Comparison of ENCODE assay signal across 22 cellular contexts in the genomic region with DNA sequence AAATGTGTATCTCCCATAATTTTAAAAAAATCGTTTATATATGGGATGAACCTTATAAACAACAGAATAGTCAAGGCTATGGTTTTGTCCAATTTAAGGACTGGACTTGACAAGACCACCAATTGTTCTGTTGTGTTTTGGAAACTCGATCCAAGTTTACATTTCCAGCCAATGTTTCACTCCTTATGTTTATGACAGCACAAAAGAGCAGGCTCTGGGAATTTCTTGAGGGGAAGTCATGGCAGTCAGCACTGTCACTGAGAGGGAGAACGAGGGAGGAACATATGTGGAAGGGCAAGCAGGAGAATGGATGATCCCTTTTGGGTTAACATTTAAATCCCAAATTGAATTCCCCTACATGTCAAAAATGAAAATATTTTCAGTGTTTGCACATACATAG.
DNase-seq lines count a peak whose midpoint lies in the region; ATAC-seq, FAIRE-seq and TF ChIP-seq lines count a peak whose summit lies in the region.
"Had no signal": no experiment of that assay in that cellular context is flagged by ENCODE, and none has a peak within 500 bp of the region (broad histone marks: within the 10 kb centered on the region; RNA-seq: fewer than 3 reads in every experiment).

No MANE protein-coding gene starts in this region.

- H3K27ac Mint-ChIP-seq in mesothelial cell of epicardium: peak overlapping the region; percentile 17
- H3K27ac Mint-ChIP-seq: B cell; CD8-positive, alpha-beta T cell; HFFc6 had no signal

- H3K4me3 ChIP-seq in SJSA1 (no peak overlapping the region), osteoblast (ENCODE audit: insufficient read depth, low read length) (no peak overlapping the region)
- H3K4me3 ChIP-seq: BLaER1 treated with 17β-estradiol and CSF1 and Interleukin-3, amounts not matched to agents 10 nM and 100 nM; GM12878; GM23338 had no signal

- H3K27me3 ChIP-seq in SJSA1 (replicated peaks) (no peaks in the 10 kb centered on the region), osteoblast (ENCODE audit: insufficient read depth, low read length) (no peaks in the 10 kb centered on the region)
- H3K27me3 ChIP-seq: BLaER1 treated with 17β-estradiol and CSF1 and Interleukin-3, amounts not matched to agents 10 nM and 100 nM had no signal

- no peak overlapping the region for H2AFZ ChIP-seq in osteoblast (ENCODE audit: low read length)
- H2AFZ ChIP-seq: GM23338 had no signal

- H4K20me1 ChIP-seq in osteoblast (ENCODE audit: insufficient read depth, low read length): peaks cover 9% of the 10 kb centered on the region
- H4K20me1 ChIP-seq: BLaER1 treated with 17β-estradiol and CSF1 and Interleukin-3, amounts not matched to agents 10 nM and 100 nM had no signal

- peaks cover 12% of the 10 kb centered on the region for H3K4me1 Mint-ChIP-seq in mesothelial cell of epicardium
- H3K4me1 Mint-ChIP-seq: B cell had no signal

- H3K79me2 ChIP-seq in osteoblast (ENCODE audit: insufficient read depth, low read length): no peaks in the 10 kb centered on the region

- H3K9me3 ChIP-seq in SJSA1 (replicated peaks): no peaks in the 10 kb centered on the region; the same call in 1 of the 2 replicates
- no peaks in the 10 kb centered on the region for H3K9me3 ChIP-seq in osteoblast (ENCODE audit: low read depth, low read length)
- H3K9me3 ChIP-seq: BLaER1 treated with 17β-estradiol and CSF1 and Interleukin-3, amounts not matched to agents 10 nM and 100 nM had no signal

- H3K27me3 Mint-ChIP-seq in mesothelial cell of epicardium (ENCODE audit: low read depth): no peaks in the 10 kb centered on the region
- H3K27me3 Mint-ChIP-seq: B cell had no signal

- no peak for ATAC-seq in GM18868 (IDR thresholded peaks at IDR 0.05; ENCODE audit: unreplicated experiment)
- ATAC-seq: CD8-positive, alpha-beta T cell; GM12878; GM23338; HCT116; HepG2 had no signal

- DNase-seq in HTR-8/SVneo (ENCODE audit: insufficient read length, low spot score): no peak
- peak; percentile 58 to 87 for DNase-seq in SJSA1 (ENCODE audit: low read depth in 1 of 2, low spot score in 2 of 2)
- DNase-seq in fibroblast of peridontal ligament (ENCODE audit: extremely low read depth): peak; percentile 55
- no peak for DNase-seq in mesothelial cell of epicardium (ENCODE audit: low spot score in 2 of 2, unreplicated experiment in 2 of 2)
- no peak for DNase-seq in AG08395 (ENCODE audit: low spot score)
- no peak for DNase-seq in activated effector memory CD4-positive, alpha-beta T cell treated with Interleukin-2 at 50 U/mL for 16 hours
- no peak for DNase-seq in osteoblast (ENCODE audit: insufficient read length, low spot score, missing footprints)
- DNase-seq: ACHN; Calu3; CD8-positive, alpha-beta T cell; DMS79 treated with DMSO at 0.1 percent for 48 hours; H7; HFFc6; KG1 had no signal

- no peak overlapping the region for H3K4me3 Mint-ChIP-seq in mesothelial cell of epicardium
- H3K4me3 Mint-ChIP-seq: B cell; CD8-positive, alpha-beta T cell; GM23338; HFFc6 had no signal

- H3K9me3 Mint-ChIP-seq in mesothelial cell of epicardium: peaks cover 5% of the 10 kb centered on the region
- H3K9me3 Mint-ChIP-seq: GM23338, HFFc6 had no signal

- H3K4me1 ChIP-seq in SJSA1 (replicated peaks) (peaks cover 48% of the 10 kb centered on the region), osteoblast (ENCODE audit: insufficient read depth, low read length) (no peaks in the 10 kb centered on the region)
- H3K4me1 ChIP-seq: BLaER1 treated with 17β-estradiol and CSF1 and Interleukin-3, amounts not matched to agents 10 nM and 100 nM had no signal

- TF ChIP-seq CTCF in mesothelial cell of epicardium (IDR thresholded peaks at IDR 0.05; ENCODE audit: unreplicated experiment) (no peak), osteoblast (IDR thresholded peaks at IDR 0.05; ENCODE audit: extremely low read depth, low read depth, low read length) (no peak)

- H3K36me3 ChIP-seq in SJSA1: no peaks in the 10 kb centered on the region
- no peaks in the 10 kb centered on the region for H3K36me3 ChIP-seq in osteoblast (ENCODE audit: insufficient read depth, low read length)
- H3K36me3 ChIP-seq: BLaER1 treated with 17β-estradiol and CSF1 and Interleukin-3, amounts not matched to agents 10 nM and 100 nM had no signal

- no peaks in the 10 kb centered on the region for H3K36me3 Mint-ChIP-seq in mesothelial cell of epicardium
- H3K36me3 Mint-ChIP-seq: CD8-positive, alpha-beta T cell had no signal

- H3K27ac ChIP-seq in SJSA1: peak overlapping the region; percentile 91
- H3K27ac ChIP-seq in osteoblast (ENCODE audit: low read depth, low read length): no peak overlapping the region
- H3K27ac ChIP-seq: BLaER1 treated with 17β-estradiol and CSF1 and Interleukin-3, amounts not matched to agents 10 nM and 100 nM had no signal

- no peak overlapping the region for H3K4me2 ChIP-seq in osteoblast (ENCODE audit: insufficient read depth, low read length)
- H3K4me2 ChIP-seq: BLaER1 treated with 17β-estradiol and CSF1 and Interleukin-3, amounts not matched to agents 10 nM and 100 nM; GM23338 had no signal

- peak; percentile 20 for FAIRE-seq in HTR-8/SVneo (lab: Jason Lieb, UNC)
- FAIRE-seq: A204.1, GM12878, HepG2 had no signal

Comparison
In these comparisons a context has a peak if more than half of its experiments do, and no peak if none do; other contexts are left out.
1. DNase-seq: peak in SJSA1 (2 of 2) and fibroblast of peridontal ligament (single experiment); none in HTR-8/SVneo (single experiment), mesothelial cell of epicardium (0 of 2), AG08395 (single experiment), activated effector memory CD4-positive, alpha-beta T cell treated with Interleukin-2 at 50 U/mL for 16 hours (single experiment) and osteoblast (single experiment).